10 cellular contexts compared by ENCODE assay signal in genomic region chr4:10092481-10093272, GRCh38. TPM values are rescaled to one million over a fixed set of nuclear protein-coding genes. Genes with fewer than 3 reads are reported as not detected.
A peak's percentile ranks its signal among the peaks of the same experiment; 100 is the strongest.
DNase-seq lines count a peak whose midpoint lies in the region; ATAC-seq and TF ChIP-seq lines count a peak whose summit lies in the region.
"Had no signal": no experiment of that assay in that cellular context is flagged by ENCODE, and none has a peak within 500 bp of the region (broad histone marks: within the 10 kb centered on the region; RNA-seq: fewer than 3 reads in every experiment).

No MANE protein-coding gene starts in this region.

- ATAC-seq in lower lobe of right lung: peak; percentile 7 to 31
- no peak for ATAC-seq in stimulated activated naive CD8-positive, alpha-beta T cell treated with anti-CD3 and anti-CD28 coated beads, Interleukin-15, amount 100 ng/mL, for 72 hours
- ATAC-seq in GM19035 (IDR thresholded peaks at IDR 0.05; ENCODE audit: unreplicated experiment): no peak

- H3K36me3 ChIP-seq in brain microvascular endothelial cell (replicated peaks) (peaks cover 81% of the 10 kb centered on the region), lower lobe of right lung (peaks cover 93% of the 10 kb centered on the region)

- peak overlapping the region; percentile 63 for H3K27ac ChIP-seq in brain microvascular endothelial cell
- peak overlapping the region; percentile 78 for H3K27ac ChIP-seq in lower lobe of right lung

- H3K4me3 Mint-ChIP-seq in stimulated activated naive CD8-positive, alpha-beta T cell treated with anti-CD3 and anti-CD28 coated beads, Interleukin-15, amount 100 ng/mL, for 72 hours: peak overlapping the region; percentile 63 to 64

- no peaks in the 10 kb centered on the region for H3K9me3 Mint-ChIP-seq in stimulated activated naive CD8-positive, alpha-beta T cell treated with anti-CD3 and anti-CD28 coated beads, Interleukin-15, amount 100 ng/mL, for 72 hours

- TF ChIP-seq CTCF in brain microvascular endothelial cell (IDR thresholded peaks at IDR 0.05; ENCODE audit: low read depth, low read length, missing control alignments) (no peak), lower lobe of right lung (IDR thresholded peaks at IDR 0.05) (no peak)

- no peaks in the 10 kb centered on the region for H3K27me3 ChIP-seq in brain microvascular endothelial cell (replicated peaks)
- H3K27me3 ChIP-seq in lower lobe of right lung (ENCODE audit: low read depth): no peaks in the 10 kb centered on the region

- in situ Hi-C loops in brain microvascular endothelial cell (cut with HindIII; ENCODE audit: low pct_ligation_motif_present, low sequenced_read_pairs): no loop called here

- H3K4me1 ChIP-seq in lower lobe of right lung: peaks cover 64% of the 10 kb centered on the region

- no peak overlapping the region for H3K4me3 ChIP-seq in brain microvascular endothelial cell (ENCODE audit: low read depth, low read length)
- H3K4me3 ChIP-seq in lower lobe of right lung: no peak overlapping the region

- peak; percentile 1 for DNase-seq in NCI-H69 (lab: John Stamatoyannopoulos, UW)
- no peak for DNase-seq in brain microvascular endothelial cell
- peak; percentile 53 for DNase-seq in lower lobe of right lung
- no peak for DNase-seq in stimulated activated naive CD8-positive, alpha-beta T cell treated with anti-CD3 and anti-CD28 coated beads, Interleukin-15, amount 100 ng/mL, for 72 hours
- DNase-seq in mesenteric fat pad (ENCODE audit: low spot score): no peak
- DNase-seq in stimulated activated naive CD4-positive, alpha-beta T cell (lab: John Stamatoyannopoulos, UW): no peak
- no peak for DNase-seq in HuH-7.5 (ENCODE audit: low spot score)
- DNase-seq: activated effector memory CD4-positive, alpha-beta T cell treated with anti-CD3 and anti-CD28 coated beads, Interleukin-2, amount 50 U/mL, for 16 hours; stimulated activated CD4-positive, alpha-beta T cell treated with anti-CD3 and anti-CD28 coated beads, Interleukin-12 subunit alpha, Interleukin-12 subunit beta, amount 100 ng/mL, for 4 hours had no signal

- peaks cover 78% of the 10 kb centered on the region for H3K4me1 Mint-ChIP-seq in stimulated activated naive CD8-positive, alpha-beta T cell treated with anti-CD3 and anti-CD28 coated beads, Interleukin-15, amount 100 ng/mL, for 72 hours

- intact Hi-C loops in lower lobe of right lung (cut with DNase I): no loop called here

- no peaks in the 10 kb centered on the region for H3K9me3 ChIP-seq in lower lobe of right lung

- H3K27me3 Mint-ChIP-seq in stimulated activated naive CD8-positive, alpha-beta T cell treated with anti-CD3 and anti-CD28 coated beads, Interleukin-15, amount 100 ng/mL, for 72 hours: no peaks in the 10 kb centered on the region

- peak overlapping the region; percentile 90 to 94 for H3K27ac Mint-ChIP-seq in stimulated activated naive CD8-positive, alpha-beta T cell treated with anti-CD3 and anti-CD28 coated beads, Interleukin-15, amount 100 ng/mL, for 72 hours

RNA-seq across cellular contexts. Expression of gene WDR1, which starts 23.9 kb away (rescaled TPM):
- total RNA-seq in lower lobe of right lung (233 TPM), mesenteric fat pad (249 TPM)

Comparison
In these comparisons a context has a peak if more than half of its experiments do, and no peak if none do; other contexts are left out.
1. DNase-seq: peak in NCI-H69 (single experiment) and lower lobe of right lung (single experiment); none in brain microvascular endothelial cell (single experiment), stimulated activated naive CD8-positive, alpha-beta T cell treated with anti-CD3 and anti-CD28 coated beads, Interleukin-15, amount 100 ng/mL, for 72 hours (0 of 2), mesenteric fat pad (single experiment), stimulated activated naive CD4-positive, alpha-beta T cell (0 of 6) and HuH-7.5 (single experiment).
2. ATAC-seq: peak in lower lobe of right lung (2 of 2); none in stimulated activated naive CD8-positive, alpha-beta T cell treated with anti-CD3 and anti-CD28 coated beads, Interleukin-15, amount 100 ng/mL, for 72 hours (single experiment) and GM19035 (single experiment).